8 cellular contexts compared by ENCODE assay signal in the genomic region with DNA sequence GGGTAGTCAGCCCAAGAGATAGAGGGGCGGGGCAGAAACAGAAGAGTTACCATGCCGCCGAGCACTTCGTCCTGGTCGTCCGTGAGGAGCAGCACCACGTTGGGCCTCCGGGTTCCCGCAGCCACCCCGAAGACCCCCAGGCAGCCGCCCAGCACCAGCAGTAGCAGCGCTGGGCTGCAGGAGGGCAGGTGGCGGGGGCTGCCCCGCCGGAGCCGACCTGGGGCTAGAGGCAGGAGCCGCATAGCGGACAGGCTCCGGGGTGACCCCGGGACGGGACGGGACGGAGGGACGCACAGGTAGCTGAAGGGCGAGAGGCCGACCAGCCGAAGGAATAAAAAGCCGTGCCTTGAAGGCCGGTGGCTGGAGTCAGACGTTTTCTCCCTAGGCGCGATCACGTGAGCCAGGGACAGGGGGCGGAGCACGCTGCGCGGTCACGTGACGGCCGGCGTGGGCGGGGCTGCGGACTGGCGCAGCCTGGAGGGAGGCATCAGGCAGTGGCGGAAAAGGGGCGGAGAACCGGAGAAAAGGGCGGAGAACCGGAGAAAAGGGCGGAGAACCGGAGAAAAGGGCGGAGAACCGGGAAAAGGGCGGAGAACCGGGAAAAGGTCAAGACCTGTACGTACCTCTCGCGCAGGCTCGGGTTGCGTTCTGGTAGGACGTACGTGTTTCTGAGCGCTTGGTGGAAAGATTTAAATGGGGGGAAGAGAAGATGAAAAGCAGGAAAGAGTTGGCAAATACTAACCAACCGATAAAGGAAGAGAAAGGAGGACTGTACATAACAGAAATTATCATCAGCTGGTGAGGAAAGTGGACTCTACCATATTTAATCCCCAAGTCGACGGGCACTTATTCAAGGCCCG. TPM values are rescaled to one million over a fixed set of nuclear protein-coding genes. Genes with fewer than 3 reads are reported as not detected.
A peak's percentile ranks its signal among the peaks of the same experiment; 100 is the strongest.
DNase-seq lines count a peak whose midpoint lies in the region; ATAC-seq and TF ChIP-seq lines count a peak whose summit lies in the region.

GNS (minus strand) TSS at position 372 of the 860 bp plus-strand sequence; CDS start at position 242, 130 bp downstream.

- peaks cover 25 to 63% (median 50%) of the 10 kb centered on the region in 6 donors for H3K4me1 ChIP-seq in spleen

- peaks cover 42% of the 10 kb centered on the region for H3K4me1 Mint-ChIP-seq in activated B cell treated with CpG ODN at 0.5 μM for 24 hours

- DNase-seq in ACHN (peak; percentile 98), NCI-H226 (peak; percentile 93), activated B cell treated with CpG ODN at 0.5 μM for 24 hours (peak; percentile 98), caudate nucleus (lab: John Stamatoyannopoulos, UW) (peak; percentile 10 to 98 (median 93)), inferior parietal cortex (ENCODE audit: extremely low spot score) (peak; percentile 96), spleen (peak; percentile 99)

- CTCF ChIA-PET in activated B cell treated with CpG ODN at 0.5 μM for 24 hours (lab: Charles Lee) = interaction anchor here (0.9 kb wide), 1 partner anchor 37 kb away, joined by 3 read pairs; no protein-coding TSS in a partner anchor

- peak; percentile 69 for ATAC-seq in GM18873 (IDR thresholded peaks at IDR 0.05; ENCODE audit: low FRiP score, unreplicated experiment)
- peak; percentile 77 for ATAC-seq in HG03159 (IDR thresholded peaks at IDR 0.05; ENCODE audit: unreplicated experiment)
- peak; percentile 93 for ATAC-seq in activated B cell treated with CpG ODN at 0.5 μM for 24 hours (ENCODE audit: low read depth)

- 0 to 1% (median 0%) methylated on average over 51 to 67 of the region's 67 CpGs for WGBS in spleen, 5 donors

- TF ChIP-seq CTCF in activated B cell treated with CpG ODN at 0.5 μM for 24 hours (IDR thresholded peaks at IDR 0.05) = no peak
- TF ChIP-seq CTCF in spleen (IDR thresholded peaks at IDR 0.05 in 8 of 11, conservative IDR thresholded peaks at IDR 0.05 in 3 of 11) = peak in 4 of 11 experiments; percentile 9 to 38 (median 21)

- TF ChIP-seq POLR2A in spleen (IDR thresholded peaks at IDR 0.05) = peak in 1 of 3 donors; percentile 63

- H3K27me3 ChIP-seq in spleen (replicated peaks in 1 of 7) = no peaks in the 10 kb centered on the region

- H3K4me3 Mint-ChIP-seq in activated B cell treated with CpG ODN at 0.5 μM for 24 hours = peak within 1 kb of the TSS; percentile 92

- peaks cover 0 to 10% (median 0%) of the 10 kb centered on the region in 6 donors for H3K36me3 ChIP-seq in spleen

- H3K4me3 ChIP-seq in spleen = peak within 1 kb of the TSS; percentile 70 to 99 (median 85)

- no peaks in the 10 kb centered on the region for H3K27me3 Mint-ChIP-seq in activated B cell treated with CpG ODN at 0.5 μM for 24 hours

- intact Hi-C loops in activated B cell treated with CpG ODN at 0.5 μM for 24 hours (cut with micrococcal nuclease) = loop anchor here (1.0 to 5.0 kb wide), 7 partner anchors 22 to 1543 kb away; partner anchors contain the start of genes HELB, KICS2, RASSF3 and XPOT
- intact Hi-C loops in spleen (cut with DNase I; ENCODE audit: low total_unique reads) = no loop called here

- peak within 1 kb of the TSS; percentile 81 for H3K27ac ChIP-seq in caudate nucleus (ENCODE audit: low read depth, low read length)
- peak within 1 kb of the TSS; percentile 84 to 93 (median 87) for H3K27ac ChIP-seq in spleen

- no peaks in the 10 kb centered on the region for H3K9me3 Mint-ChIP-seq in activated B cell treated with CpG ODN at 0.5 μM for 24 hours

- POLR2A ChIA-PET in activated B cell treated with CpG ODN at 0.5 μM for 24 hours (lab: Charles Lee) = interaction anchor here (0.8 to 1.3 kb wide), 2 partner anchors 22 to 134 kb away, joined by 3 to 4 read pairs; no protein-coding TSS in a partner anchor

- H3K27ac Mint-ChIP-seq in activated B cell treated with CpG ODN at 0.5 μM for 24 hours = peak within 1 kb of the TSS; percentile 83

- in situ Hi-C loops in ACHN (cut with HindIII; ENCODE audit: low pct_ligation_motif_present, low pct_unique_long_range_greater_than_20kb, low sequenced_read_pairs) = no loop called here

- H3K36me3 Mint-ChIP-seq in activated B cell treated with CpG ODN at 0.5 μM for 24 hours (ENCODE audit: low read depth) = peaks cover 5% of the 10 kb centered on the region

- H3K9me3 ChIP-seq in spleen = no peaks in the 10 kb centered on the region

RNA-seq across cellular contexts. Expression of gene GNS, which starts in this region (rescaled TPM):
- 16.3 and 17.7 TPM in 2 replicates for total RNA-seq in activated B cell treated with CpG ODN at 0.5 μM for 24 hours
- total RNA-seq in spleen = 100 to 1,000 TPM in 6 of 7 donors, 10 to 100 TPM in 1; 99.4 to 154 (median 130) TPM
- polyA plus RNA-seq in spleen = 10 to 100 TPM in 2 of 3 donors, 1 to 10 TPM in 1; 8.3 to 17.1 (median 13.8) TPM

Comparison
In these comparisons a context has a peak if more than half of its experiments do, and no peak if none do; other contexts are left out.
1. Peak in every context shown above with its lines: DNase-seq, ATAC-seq, H3K4me3 ChIP-seq and H3K27ac ChIP-seq.